10 cellular contexts compared by ENCODE assay signal in genomic region chr13:48160879-48161278, GRCh38.
DNase-seq lines count a peak whose midpoint lies in the region; ATAC-seq, FAIRE-seq and TF ChIP-seq lines count a peak whose summit lies in the region.
"Had no signal": no experiment of that assay in that cellular context is flagged by ENCODE, and none has a peak within 500 bp of the region (broad histone marks: within the 10 kb centered on the region; RNA-seq: fewer than 3 reads in every experiment).

No MANE protein-coding gene starts in this region.

- no peaks in the 10 kb centered on the region for H3K36me3 ChIP-seq in HUES6 (ENCODE audit: control insufficient read depth, insufficient read depth, low read length)

- POLR2A ChIA-PET in A549 (lab: Yijun Ruan, JAX) = no interaction called here

- TF ChIP-seq EP300 in A549 (IDR thresholded peaks at IDR 0.05) = no peak

- peak overlapping the region; percentile 65 for H3K4me2 ChIP-seq in A549

- H3K4me3 ChIP-seq in A549 (no peak overlapping the region), HUES6 (ENCODE audit: low read depth, low read length) (no peak overlapping the region)

- TF ChIP-seq RAD21 in A549 (conservative IDR thresholded peaks at IDR 0.05 in 1 of 2, IDR thresholded peaks at IDR 0.05 in 1 of 2) = no peak

- no peak for TF ChIP-seq CTCF in A549 (IDR thresholded peaks at IDR 0.05)

- no peak for TF ChIP-seq POLR2A in A549 (IDR thresholded peaks at IDR 0.05; ENCODE audit: low read length)

- H3K27ac ChIP-seq in A549 = peak overlapping the region; percentile 45 to 75; a peak in 4 of 6 replicates
- H3K27ac ChIP-seq in HUES6 (ENCODE audit: low read depth, low read length) = peak overlapping the region; percentile 74; the same call in 1 of the 2 replicates
- H3K27ac ChIP-seq in cingulate gyrus (ENCODE audit: low read depth, low read length) = peak overlapping the region; percentile 69

- no peaks in the 10 kb centered on the region for H3K9me3 ChIP-seq in A549
- no peaks in the 10 kb centered on the region for H3K9me3 ChIP-seq in HUES6 (ENCODE audit: control insufficient read depth, insufficient read depth, low read depth, low read length)
- H3K9me3 ChIP-seq: Caco-2 had no signal

- WGBS in A549 (ENCODE audit: missing lambda C conversion rate) = 9% methylated on average over 3 of the region's 3 CpGs

- H3K9ac ChIP-seq in HUES6 (ENCODE audit: low read length) = no peak overlapping the region

- no peak for FAIRE-seq in A549 (lab: Jason Lieb, UNC)
- FAIRE-seq in frontal cortex (lab: Jason Lieb, UNC) = no peak

- no peaks in the 10 kb centered on the region for H3K27me3 ChIP-seq in HUES6 (ENCODE audit: control insufficient read depth, insufficient read depth, low read length)

- H3K4me1 ChIP-seq in A549 = peaks cover 44% of the 10 kb centered on the region
- peaks cover 38% of the 10 kb centered on the region for H3K4me1 ChIP-seq in HUES6 (ENCODE audit: control insufficient read depth, insufficient read depth, low read length)
- H3K4me1 ChIP-seq: Caco-2 had no signal

- ATAC-seq in A549 = peak in 1 of 2 experiments; percentile 36; a peak in 2 of 6 replicates
- no peak for ATAC-seq in GM18907 (IDR thresholded peaks at IDR 0.05; ENCODE audit: unreplicated experiment)
- no peak for ATAC-seq in HG03095 (IDR thresholded peaks at IDR 0.05; ENCODE audit: unreplicated experiment)
- ATAC-seq in HG03442 (IDR thresholded peaks at IDR 0.05; ENCODE audit: unreplicated experiment) = no peak

- DNase-seq in A549 (ENCODE audit: low read depth in 1 of 2, low spot score in 1 of 2) (peak in 1 of 2 experiments; percentile 13), lung microvascular endothelial cell (ENCODE audit: low read depth in 2 of 2) (peak; percentile 69 to 75), frontal cortex (ENCODE audit: low spot score in 2 of 2) (no peak)
- DNase-seq: Caco-2, NCI-H1436 had no signal

- CTCF ChIA-PET in A549 (lab: Yijun Ruan, JAX) = no interaction called here

TF ChIP-seq in A549, 52 proteins besides CTCF, POLR2A, EP300 and RAD21:
- TF ChIP-seq BHLHE40 (IDR thresholded peaks at IDR 0.05; ENCODE audit: low read depth, low read length) (no peak), FOSL2 (IDR thresholded peaks at IDR 0.05) (no peak), FOSL2 (CRISPR knock-in tag; IDR thresholded peaks at IDR 0.05) (0 out of 2 replicates have a peak, but pooled peaks have one; percentile 4), HDAC2 (IDR thresholded peaks at IDR 0.05) (no peak), ZNF302 (CRISPR knock-in tag; IDR thresholded peaks at IDR 0.05) (no peak)

Comparison
In these comparisons a context has a peak if more than half of its experiments do, and no peak if none do; other contexts are left out.
1. DNase-seq: peak in lung microvascular endothelial cell (2 of 2); none in frontal cortex (0 of 2).
2. Peak in every context shown above with its lines, with median percentiles within 50 percentile points of each other: H3K27ac ChIP-seq.